ENCODE assay signal across 8 cellular contexts in genomic region chr13:49560270-49561063, GRCh38. TPM values are rescaled to one million over a fixed set of nuclear protein-coding genes. Genes with fewer than 3 reads are reported as not detected.
DNase-seq lines count a peak whose midpoint lies in the region; ATAC-seq and TF ChIP-seq lines count a peak whose summit lies in the region.

No MANE protein-coding gene starts in this region.

- DNase-seq in mammary epithelial cell (peak; percentile 53), right lobe of liver (peak; percentile 64 to 69 (median 66)), cerebellar cortex (ENCODE audit: low spot score) (no peak), NCI-H2107 (lab: John Stamatoyannopoulos, UW) (no peak)

- H3K36me3 ChIP-seq in mammary epithelial cell (ENCODE audit: insufficient read depth, low read length) (peaks cover 18% of the 10 kb centered on the region), right lobe of liver (peaks cover 0 to 6% (median 0%) of the 10 kb centered on the region in 4 donors)

- CTCF ChIA-PET in mammary epithelial cell (lab: Charles Lee; ENCODE audit: low non-redundant PET), result interaction anchor here (0.6 kb wide), 1 partner anchor 17 kb away, joined by 6 read pairs; no protein-coding TSS in a partner anchor

- TF ChIP-seq POLR2A in right lobe of liver (IDR thresholded peaks at IDR 0.05), result no peak

- H3K9ac ChIP-seq in mammary epithelial cell (ENCODE audit: insufficient read depth, low read length), result no peak overlapping the region

- H3K27ac ChIP-seq in C4-2B, result 0 out of 2 replicates have a peak overlapping the region, but pooled peaks have one; percentile 20
- no peak overlapping the region for H3K27ac ChIP-seq in mammary epithelial cell (ENCODE audit: insufficient read depth, low read depth, low read length)
- H3K27ac ChIP-seq in right lobe of liver, result peak overlapping the region in 1 of 3 donors; percentile 3

- BruUV-seq in mammary epithelial cell (replicated peaks; lab: Mats Ljungman, UMichigan), result no TSS peak

- intact Hi-C loops in mammary epithelial cell (cut with micrococcal nuclease) (loop anchor here (1.0 kb wide), 1 partner anchor 47 kb away; no protein-coding TSS in a partner anchor), right lobe of liver (cut with DNase I) (no loop called here)

- TF ChIP-seq CTCF in C4-2B (conservative IDR thresholded peaks at IDR 0.05), result peak; percentile 58
- peak; percentile 11 to 30 for TF ChIP-seq CTCF in mammary epithelial cell (conservative IDR thresholded peaks at IDR 0.05 in 1 of 2, IDR thresholded peaks at IDR 0.05 in 1 of 2; ENCODE audit: extremely low read depth in 1 of 2, insufficient read depth in 1 of 2, low read depth in 1 of 2, low read length in 2 of 2)
- TF ChIP-seq CTCF in right lobe of liver (IDR thresholded peaks at IDR 0.05), result peak in 3 of 4 donors; percentile 30 to 43 (median 40)

- dilution Hi-C loops in mammary epithelial cell (cut with HindIII; ENCODE audit: low sequenced_read_pairs), result no loop called here

- no peaks in the 10 kb centered on the region for H4K20me1 ChIP-seq in mammary epithelial cell (ENCODE audit: insufficient read depth, low read length)

- H3K4me3 ChIP-seq in mammary epithelial cell (replicated peaks in 1 of 3; ENCODE audit: insufficient read depth in 1 of 3, low read depth in 2 of 3, low read length in 3 of 3), result no peak overlapping the region
- H3K4me3 ChIP-seq in right lobe of liver, result no peak overlapping the region

- H3K4me1 ChIP-seq in mammary epithelial cell (ENCODE audit: insufficient read depth, low read length) (peaks cover 8% of the 10 kb centered on the region), right lobe of liver (peaks cover 0 to 16% (median 4%) of the 10 kb centered on the region in 4 donors)

- WGBS in mammary epithelial cell (ENCODE audit: low coverage, missing lambda C conversion rate), result 47% methylated on average over 10 of the region's 10 CpGs
- WGBS in right lobe of liver (ENCODE audit: insufficient coverage, low coverage, low lambda C conversion rate, missing lambda C conversion rate), result 26% methylated on average over 8 of the region's 10 CpGs

- ATAC-seq in HG03097 (IDR thresholded peaks at IDR 0.05; ENCODE audit: low FRiP score, unreplicated experiment) (peak; percentile 85), right lobe of liver (peak; percentile 93 to 96 (median 95)), HG02884 (IDR thresholded peaks at IDR 0.05; ENCODE audit: unreplicated experiment) (no peak), HG02588 (IDR thresholded peaks at IDR 0.05; ENCODE audit: unreplicated experiment) (no peak)

- in situ Hi-C loops in mammary epithelial cell (cut with MboI; ENCODE audit: low sequenced_read_pairs in 2 of 2), result no loop called here

- no peak overlapping the region for H2AFZ ChIP-seq in mammary epithelial cell (ENCODE audit: low read depth, low read length)

- H3K79me2 ChIP-seq in mammary epithelial cell (ENCODE audit: insufficient read depth, low read length), result no peaks in the 10 kb centered on the region

- H3K9me3 ChIP-seq in mammary epithelial cell (replicated peaks; ENCODE audit: insufficient read depth, low read length) (no peaks in the 10 kb centered on the region), right lobe of liver (no peaks in the 10 kb centered on the region)

- no peak overlapping the region for H3K4me2 ChIP-seq in mammary epithelial cell (ENCODE audit: insufficient read depth, low read depth, low read length)

- H3K27me3 ChIP-seq in mammary epithelial cell (ENCODE audit: insufficient read depth, low read length) (no peaks in the 10 kb centered on the region), right lobe of liver (no peaks in the 10 kb centered on the region)

RNA-seq across cellular contexts. Expression of gene RCBTB1, which starts 24.9 kb away (rescaled TPM):
- total RNA-seq in mammary epithelial cell (10 to 100 TPM; 29.9 to 87.5 TPM), right lobe of liver (1 to 10 TPM; 5.8 to 9.5 (median 7.3) TPM)
- polyA plus RNA-seq in mammary epithelial cell, result 13.9 TPM
- polyA minus RNA-seq in mammary epithelial cell, result 19.2 TPM

Comparison
In these comparisons a context has a peak if more than half of its experiments do, and no peak if none do; other contexts are left out.
1. ATAC-seq: peak in HG03097 (single experiment) and right lobe of liver (4 of 4); none in HG02884 (single experiment) and HG02588 (single experiment).
2. DNase-seq: peak in mammary epithelial cell (single experiment) and right lobe of liver (3 of 3); none in cerebellar cortex (single experiment) and NCI-H2107 (single experiment).
3. Peak in every context shown above with its lines, with median percentiles within 50 percentile points of each other: CTCF ChIP-seq.